26 cellular contexts compared by ENCODE assay signal in the genomic region with DNA sequence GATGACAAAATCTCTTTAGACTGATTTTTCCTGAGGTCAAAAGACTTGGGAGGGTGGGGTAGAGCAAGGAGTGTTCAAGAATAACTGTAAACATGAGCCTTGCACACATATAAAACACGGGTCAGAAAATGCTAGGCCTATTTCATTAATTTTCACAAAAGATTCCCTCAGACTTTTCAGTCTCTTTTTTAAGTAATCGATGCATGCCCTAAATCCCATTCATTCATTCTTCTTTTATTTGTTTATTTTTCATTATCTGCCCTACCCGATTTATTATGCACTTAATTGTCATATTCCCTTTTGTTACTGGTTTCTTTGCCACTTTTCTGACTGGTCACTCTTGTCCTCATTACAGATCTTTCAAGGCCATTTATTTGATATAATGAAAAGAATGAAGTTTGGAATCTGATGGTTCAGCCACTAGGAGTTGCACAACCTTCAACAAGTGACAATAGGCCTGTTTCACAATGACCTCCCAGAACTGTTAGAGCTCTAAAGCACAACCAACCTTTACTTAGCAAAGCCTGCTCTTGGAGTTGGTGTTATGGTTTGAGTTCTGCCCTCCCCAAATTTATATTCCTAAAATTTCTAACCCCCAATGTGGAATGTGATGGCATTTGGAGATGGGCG. TPM values are rescaled to one million over a fixed set of nuclear protein-coding genes. Genes with fewer than 3 reads are reported as not detected.
A peak's percentile ranks its signal among the peaks of the same experiment; 100 is the strongest.
DNase-seq lines count a peak whose midpoint lies in the region; ATAC-seq, FAIRE-seq and TF ChIP-seq lines count a peak whose summit lies in the region.
"Had no signal": no experiment of that assay in that cellular context is flagged by ENCODE, and none has a peak within 500 bp of the region (broad histone marks: within the 10 kb centered on the region; RNA-seq: fewer than 3 reads in every experiment).

No MANE protein-coding gene starts in this region.

- FAIRE-seq in astrocyte (lab: Jason Lieb, UNC) (no peak), HepG2 (lab: Jason Lieb, UNC) (peak; percentile 32)
- FAIRE-seq: GM12891 had no signal

- H3K4me3 Mint-ChIP-seq in astrocyte (ENCODE audit: unreplicated experiment): peak overlapping the region; percentile 10
- H3K4me3 Mint-ChIP-seq: activated naive CD4-positive, alpha-beta T cell treated with anti-CD3 and anti-CD28 coated beads, Interleukin-2, amount 50 U/mL, for 24 hours; H9; natural killer cell; stimulated activated memory B cell treated with anti-CD40 and anti-IgM and Interleukin-4, amounts not matched to agents 10 μg/mL and 1 μg/mL and 100 μg/mL, for 72 hours had no signal

- intact Hi-C loops in HepG2 (cut with micrococcal nuclease; ENCODE audit: unreplicated experiment): loop anchor here (5.0 to 10.0 kb wide), 2 partner anchors 69 to 119 kb away; no protein-coding TSS in a partner anchor
- intact Hi-C loops in upper lobe of right lung (cut with DNase I): no loop called here

- H3K27me3 ChIP-seq in astrocyte (ENCODE audit: insufficient read depth, low read length) (no peaks in the 10 kb centered on the region), HepG2 (ENCODE audit: control insufficient read depth in 1 of 2, insufficient read depth in 2 of 2, low read length in 2 of 2) (no peaks in the 10 kb centered on the region), upper lobe of right lung (no peaks in the 10 kb centered on the region)
- H3K27me3 ChIP-seq: BLaER1, Peyer's patch, upper lobe of left lung had no signal

- DNase-seq in AG10803 (ENCODE audit: low read depth) (peak; percentile 19), HuH-7 (ENCODE audit: low spot score) (peak; percentile 33), astrocyte (ENCODE audit: low read depth) (no peak), HepG2 (ENCODE audit: low spot score) (peak; percentile 71), upper lobe of right lung (no peak), D341Med (ENCODE audit: low spot score) (no peak)
- DNase-seq: ACHN; activated CD4-positive, alpha-beta T cell treated with anti-CD3 and anti-CD28 coated beads for 48 hours; amygdala; glutamatergic neuron; H9; left colon; mucosa of descending colon; natural killer cell; NCI-H1105; NCI-H187 treated with DMSO at 0.1 percent for 48 hours; NCI-H526; Peyer's patch; SHP77 treated with DMSO at 0.1 percent for 48 hours; substantia nigra; upper lobe of left lung had no signal

- H3K79me2 ChIP-seq in astrocyte (ENCODE audit: insufficient read depth, low read length) (no peaks in the 10 kb centered on the region), HepG2 (ENCODE audit: insufficient read depth, low read length) (no peaks in the 10 kb centered on the region)

- H3K9me3 ChIP-seq in astrocyte (ENCODE audit: insufficient read depth, low read depth, low read length) (no peaks in the 10 kb centered on the region), HepG2 (ENCODE audit: low read length) (peaks cover 8% of the 10 kb centered on the region), upper lobe of right lung (no peaks in the 10 kb centered on the region)

- H2AFZ ChIP-seq in astrocyte (ENCODE audit: low read depth, low read length): no peak overlapping the region
- no peak overlapping the region for H2AFZ ChIP-seq in HepG2 (ENCODE audit: low read length)

- CTCF ChIA-PET in HepG2 (lab: Yijun Ruan, JAX; ENCODE audit: low intra/inter-chr PET ratio, low total read pairs): no interaction called here

- H3K27me3 Mint-ChIP-seq in astrocyte (ENCODE audit: low read depth, unreplicated experiment): no peaks in the 10 kb centered on the region

- WGBS in HepG2 (ENCODE audit: low lambda C conversion rate): 28% methylated on average over 4 of the region's 4 CpGs

- no peak for TF ChIP-seq CTCF in AG10803 (conservative IDR thresholded peaks at IDR 0.05; ENCODE audit: low read length)
- TF ChIP-seq CTCF in astrocyte (IDR thresholded peaks at IDR 0.05; ENCODE audit: insufficient read depth, low read depth, low read length): no peak
- TF ChIP-seq CTCF in HepG2 (CRISPR knock-in tag; IDR thresholded peaks at IDR 0.05): no peak
- TF ChIP-seq CTCF in upper lobe of right lung (IDR thresholded peaks at IDR 0.05): no peak

- H3K4me2 ChIP-seq in astrocyte (ENCODE audit: low read length): no peak overlapping the region
- H3K4me2 ChIP-seq in HepG2 (ENCODE audit: low read depth, low read length): no peak overlapping the region
- H3K4me2 ChIP-seq: BLaER1 had no signal

- POLR2A ChIA-PET in HepG2 (lab: Yijun Ruan, JAX): no interaction called here

- no peaks in the 10 kb centered on the region for H3K36me3 Mint-ChIP-seq in astrocyte (ENCODE audit: low read depth, unreplicated experiment)
- H3K36me3 Mint-ChIP-seq: activated naive CD4-positive, alpha-beta T cell treated with anti-CD3 and anti-CD28 coated beads, Interleukin-2, amount 50 U/mL, for 24 hours; stimulated activated memory B cell treated with anti-CD40 and anti-IgM and Interleukin-4, amounts not matched to agents 10 μg/mL and 1 μg/mL and 100 μg/mL, for 72 hours had no signal

- H3K36me3 ChIP-seq in astrocyte (ENCODE audit: insufficient read depth, low read length) (no peaks in the 10 kb centered on the region), HepG2 (replicated peaks in 1 of 2; ENCODE audit: control insufficient read depth in 1 of 2, insufficient read depth in 2 of 2, low read length in 2 of 2) (no peaks in the 10 kb centered on the region), upper lobe of right lung (no peaks in the 10 kb centered on the region)
- H3K36me3 ChIP-seq: BLaER1, Peyer's patch, upper lobe of left lung had no signal

- no peaks in the 10 kb centered on the region for H4K20me1 ChIP-seq in astrocyte (ENCODE audit: insufficient read depth, low read length)
- H4K20me1 ChIP-seq in HepG2 (ENCODE audit: insufficient read depth, low read length): no peaks in the 10 kb centered on the region
- H4K20me1 ChIP-seq: BLaER1 had no signal

- TF ChIP-seq EP300 in HepG2 (IDR thresholded peaks at IDR 0.05; ENCODE audit: low read depth in 2 of 2, low read length in 2 of 2) (peak; percentile 13 to 67; a peak in 2 of 4 replicates), HepG2 (CRISPR knock-in tag; IDR thresholded peaks at IDR 0.05; ENCODE audit: borderline replicate concordance) (no peak)

- no TSS peak for BruUV-seq in HepG2 (replicated peaks; lab: Mats Ljungman, UMichigan)

- ATAC-seq in HepG2 (peak; percentile 42), upper lobe of right lung (no peak), GM18861 (IDR thresholded peaks at IDR 0.05; ENCODE audit: unreplicated experiment) (no peak)
- ATAC-seq: left colon; mucosa of descending colon; natural killer cell; stimulated activated memory B cell treated with anti-CD40 and anti-IgM and Interleukin-4, amounts not matched to agents 10 μg/mL and 1 μg/mL and 100 μg/mL, for 72 hours had no signal

- TF ChIP-seq RAD21 in HepG2 (CRISPR knock-in tag; IDR thresholded peaks at IDR 0.05): no peak

- H3K9me3 Mint-ChIP-seq in astrocyte (ENCODE audit: unreplicated experiment): peaks cover 2% of the 10 kb centered on the region
- H3K9me3 Mint-ChIP-seq: natural killer cell had no signal

- no peak overlapping the region for H3K27ac Mint-ChIP-seq in astrocyte (ENCODE audit: unreplicated experiment)
- H3K27ac Mint-ChIP-seq: activated naive CD4-positive, alpha-beta T cell treated with anti-CD3 and anti-CD28 coated beads, Interleukin-2, amount 50 U/mL, for 24 hours; natural killer cell; stimulated activated memory B cell treated with anti-CD40 and anti-IgM and Interleukin-4, amounts not matched to agents 10 μg/mL and 1 μg/mL and 100 μg/mL, for 72 hours had no signal

- no peak overlapping the region for H3K9ac ChIP-seq in astrocyte (ENCODE audit: low read length)
- H3K9ac ChIP-seq in HepG2 (ENCODE audit: insufficient read depth, low read depth, low read length): no peak overlapping the region
- H3K9ac ChIP-seq: BLaER1 had no signal

- H3K4me1 ChIP-seq in astrocyte (ENCODE audit: insufficient read depth, low read length): peaks cover 3% of the 10 kb centered on the region
- H3K4me1 ChIP-seq in HepG2 (ENCODE audit: insufficient read depth, low read length): peaks cover 45% of the 10 kb centered on the region
- peaks cover 6% of the 10 kb centered on the region for H3K4me1 ChIP-seq in upper lobe of right lung
- H3K4me1 ChIP-seq: BLaER1, Peyer's patch had no signal

- TF ChIP-seq POLR2A in HepG2 (IDR thresholded peaks at IDR 0.05; ENCODE audit: insufficient read depth in 1 of 2, low read depth in 2 of 2, low read length in 2 of 2): no peak

- H3K27ac ChIP-seq in astrocyte (ENCODE audit: low read depth, low read length) (no peak overlapping the region), HepG2 (ENCODE audit: extremely low read length, insufficient read depth, low read length) (no peak overlapping the region), upper lobe of right lung (no peak overlapping the region)
- H3K27ac ChIP-seq: BLaER1, Peyer's patch, upper lobe of left lung had no signal

- in situ Hi-C loops in HepG2 (cut with HindIII; ENCODE audit: extremely low pct_ligation_motif_present, low pct_unique_long_range_greater_than_20kb): no loop called here

- H3K4me3 ChIP-seq in AG10803 (ENCODE audit: low read length) (no peak overlapping the region), astrocyte (ENCODE audit: insufficient read depth, low read depth, low read length) (no peak overlapping the region), HepG2 (replicated peaks in 1 of 3; ENCODE audit: insufficient read depth in 1 of 3, low read depth in 2 of 3, low read length in 3 of 3) (no peak overlapping the region), upper lobe of right lung (no peak overlapping the region)
- H3K4me3 ChIP-seq: BLaER1, mucosa of descending colon, Peyer's patch, upper lobe of left lung had no signal

- peaks cover 8% of the 10 kb centered on the region for H3K4me1 Mint-ChIP-seq in astrocyte (ENCODE audit: low read depth, unreplicated experiment)
- H3K4me1 Mint-ChIP-seq: activated naive CD4-positive, alpha-beta T cell treated with anti-CD3 and anti-CD28 coated beads, Interleukin-2, amount 50 U/mL, for 24 hours; natural killer cell; stimulated activated memory B cell treated with anti-CD40 and anti-IgM and Interleukin-4, amounts not matched to agents 10 μg/mL and 1 μg/mL and 100 μg/mL, for 72 hours had no signal

RNA-seq across cellular contexts. Expression of gene AKAP12, which starts 33.7 kb away (rescaled TPM):
- total RNA-seq in astrocyte: 76.1 and 115 TPM in 2 replicates
- 10.6 and 14.9 TPM in 2 replicates for total RNA-seq in HepG2 (2016; rRNA removed; fragmentation: Illumina TruSeq; extraction: Trizol)
- total RNA-seq in HepG2 (2016; cell fraction: cytosol; rRNA removed; fragmentation: Illumina TruSeq; extraction: Trizol; ENCODE audit: low read depth): 0.61 and 0.71 TPM in 2 replicates
- 10.5 and 13.6 TPM in 2 replicates for total RNA-seq in HepG2 (2016; cell fraction: insoluble cytoplasmic fraction; rRNA removed; fragmentation: Illumina TruSeq; extraction: Trizol)
- total RNA-seq in HepG2 (2016; cell fraction: membrane; rRNA removed; fragmentation: Illumina TruSeq; extraction: Trizol): 2.3 and 2.4 TPM in 2 replicates
- total RNA-seq in HepG2 (2016; cell fraction: nucleus; rRNA removed; fragmentation: Illumina TruSeq; extraction: Trizol): 8.7 and 9.9 TPM in 2 replicates
- 19.0 and 22.6 TPM in 2 replicates for polyA plus RNA-seq in HepG2 (2011; rRNA removed)
- 12.8 and 22.5 TPM in 2 replicates for polyA plus RNA-seq in HepG2 (2011; cell fraction: cytosol; rRNA removed)
- polyA plus RNA-seq in HepG2 (2011; cell fraction: nucleus; rRNA removed): 19.6 and 24.6 TPM in 2 replicates
- polyA plus RNA-seq in HepG2 (2012): 22.6 and 27.8 TPM in 2 replicates
- polyA plus RNA-seq in HepG2 (2016; cell fraction: cytosol; fragmentation: Illumina TruSeq; extraction: Trizol; ENCODE audit: low read depth): 0.62 and 0.64 TPM in 2 replicates
- 9.6 and 10.2 TPM in 2 replicates for polyA plus RNA-seq in HepG2 (2016; cell fraction: insoluble cytoplasmic fraction; fragmentation: Illumina TruSeq; extraction: Trizol; ENCODE audit: low read depth)
- polyA plus RNA-seq in HepG2 (2016; cell fraction: membrane; fragmentation: Illumina TruSeq; extraction: Trizol; ENCODE audit: low read depth): 0.62 and 0.70 TPM in 2 replicates
- polyA plus RNA-seq in HepG2 (2016; cell fraction: nucleus; fragmentation: Illumina TruSeq; extraction: Trizol; ENCODE audit: insufficient read depth, low read depth): 11.6 and 13.0 TPM in 2 replicates
- polyA minus RNA-seq in HepG2 (2011; rRNA and poly(A)+ RNA removed; ENCODE audit: low replicate concordance): 2.0 and 6.0 TPM in 2 replicates
- polyA minus RNA-seq in HepG2 (2011; cell fraction: cytosol; rRNA and poly(A)+ RNA removed): 31.8 and 49.5 TPM in 2 replicates
- polyA minus RNA-seq in HepG2 (2011; cell fraction: nucleus; rRNA and poly(A)+ RNA removed): 15.5 and 26.4 TPM in 2 replicates
- total RNA-seq in upper lobe of right lung: 40.8 TPM

Comparison
In these comparisons a context has a peak if more than half of its experiments do, and no peak if none do; other contexts are left out.
1. DNase-seq: peak in AG10803 (single experiment), HuH-7 (single experiment) and HepG2 (single experiment); none in astrocyte (single experiment), upper lobe of right lung (single experiment) and D341Med (single experiment).